22 cellular contexts compared by ENCODE assay signal in the genomic region with DNA sequence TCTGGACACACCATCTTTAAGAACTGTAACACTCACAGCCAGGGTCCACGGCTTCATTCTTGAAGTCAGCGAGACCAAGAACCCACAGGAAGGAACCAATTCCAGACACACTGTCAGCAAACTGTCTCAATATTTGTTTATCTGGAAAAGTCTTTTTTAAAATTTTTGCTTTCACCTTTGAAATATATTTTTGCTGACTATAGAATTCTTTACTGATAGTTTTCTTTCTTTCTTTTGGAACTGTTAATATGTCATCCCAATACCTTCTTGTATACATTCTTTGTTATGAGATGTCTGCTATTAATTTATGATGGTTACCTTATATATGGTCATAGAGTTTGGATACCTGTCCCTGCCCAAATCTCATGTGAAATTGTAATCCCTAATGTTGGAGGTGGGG.
"Had no signal": no experiment of that assay in that cellular context is flagged by ENCODE, and none has a peak within 500 bp of the region (broad histone marks: within the 10 kb centered on the region; RNA-seq: fewer than 3 reads in every experiment).

No MANE protein-coding gene starts in this region.

- H3K36me3 ChIP-seq: colonic mucosa, esophagus squamous epithelium, gastrocnemius medialis, heart right ventricle, left lung, lower lobe of right lung had no signal

- H3K27ac ChIP-seq: colonic mucosa, epithelial cell of prostate, esophagus squamous epithelium, gastrocnemius medialis, heart right ventricle, left lung, lower lobe of right lung had no signal

- H3K4me1 ChIP-seq: colonic mucosa, gastrocnemius medialis, heart right ventricle, left lung, lower lobe of right lung had no signal

- H3K27me3 ChIP-seq: colonic mucosa, gastrocnemius medialis had no signal

- DNase-seq: colonic mucosa; cortex of kidney; effector CD8-positive, alpha-beta T cell; effector memory CD8-positive, alpha-beta T cell; erythroblast; esophagus squamous epithelium; foreskin fibroblast; foreskin melanocyte; gastrocnemius medialis; glutamatergic neuron; heart right ventricle; hippocampal formation; left cardiac atrium; left lung; left ventricle myocardium superior; lower lobe of right lung; mesenchymal stem cell had no signal

- ATAC-seq: effector memory CD8-positive, alpha-beta T cell; esophagus mucosa; gastrocnemius medialis; heart right ventricle; left cardiac atrium; left lung; left ventricle myocardium superior; lower lobe of right lung had no signal

- H3K4me3 ChIP-seq: colonic mucosa, esophagus squamous epithelium, gastrocnemius medialis, heart right ventricle, left lung, lower lobe of right lung had no signal

- FAIRE-seq: endometrium, islet of Langerhans, keratinocyte had no signal

- H3K9me3 ChIP-seq: colonic mucosa, esophagus squamous epithelium, gastrocnemius medialis, left lung, lower lobe of right lung had no signal
